Comparison of ENCODE assay signal across 12 cellular contexts in genomic region chr5:169302046-169302445, GRCh38. TPM values are rescaled to one million over a fixed set of nuclear protein-coding genes. Genes with fewer than 3 reads are reported as not detected.
DNase-seq lines count a peak whose midpoint lies in the region; ATAC-seq and TF ChIP-seq lines count a peak whose summit lies in the region.
"Had no signal": no experiment of that assay in that cellular context is flagged by ENCODE, and none has a peak within 500 bp of the region (broad histone marks: within the 10 kb centered on the region; RNA-seq: fewer than 3 reads in every experiment).

No MANE protein-coding gene starts in this region.

- peaks cover 8% of the 10 kb centered on the region for H3F3A ChIP-seq in neural progenitor cell (ENCODE audit: low read depth)

- POLR2A ChIA-PET in WTC11 (lab: Charles Lee) = no interaction called here

- no peaks in the 10 kb centered on the region for H3K79me2 ChIP-seq in neural progenitor cell (ENCODE audit: low read depth)

- H3K27me3 Mint-ChIP-seq in WTC11 (ENCODE audit: low read depth) = peaks cover 47% of the 10 kb centered on the region
- peaks cover 11% of the 10 kb centered on the region for H3K27me3 Mint-ChIP-seq in neural progenitor cell (ENCODE audit: insufficient read depth, low read depth)
- H3K27me3 Mint-ChIP-seq in activated naive CD8-positive, alpha-beta T cell treated with anti-CD3 and anti-CD28 coated beads for 36 hours = peaks cover 62% of the 10 kb centered on the region

- ATAC-seq in GM18867 (IDR thresholded peaks at IDR 0.05; ENCODE audit: unreplicated experiment) = peak; percentile 18
- ATAC-seq in HG02642 (IDR thresholded peaks at IDR 0.05; ENCODE audit: poor library complexity, unreplicated experiment) = peak; percentile 3
- no peak for ATAC-seq in WTC11
- ATAC-seq: effector memory CD8-positive, alpha-beta T cell; stimulated activated effector memory CD8-positive, alpha-beta T cell treated with anti-CD3 and anti-CD28 coated beads, Interleukin-12 subunit alpha, Interleukin-12 subunit beta, amount 100 ng/mL, for 72 hours had no signal

- H3K27ac ChIP-seq in neural progenitor cell = no peak overlapping the region
- H3K27ac ChIP-seq: C4-2B, HL-60 had no signal

- peak overlapping the region; percentile 83 for H3K4me3 Mint-ChIP-seq in WTC11
- H3K4me3 Mint-ChIP-seq in neural progenitor cell = peak overlapping the region; percentile 86
- H3K4me3 Mint-ChIP-seq in activated naive CD8-positive, alpha-beta T cell treated with anti-CD3 and anti-CD28 coated beads for 36 hours = no peak overlapping the region
- H3K4me3 Mint-ChIP-seq: stimulated activated effector memory CD8-positive, alpha-beta T cell treated with anti-CD3 and anti-CD28 coated beads, Interleukin-12 subunit alpha, Interleukin-12 subunit beta, amount 100 ng/mL, for 72 hours had no signal

- H3K9me3 ChIP-seq in neural progenitor cell (ENCODE audit: low read depth) = no peaks in the 10 kb centered on the region

- no peak for DNase-seq in WTC11 (ENCODE audit: low spot score)
- no peak for DNase-seq in neural progenitor cell (ENCODE audit: low spot score)
- no peak for DNase-seq in activated naive CD8-positive, alpha-beta T cell treated with anti-CD3 and anti-CD28 coated beads for 36 hours
- DNase-seq in NCI-H2107 treated with DMSO at 0.1 percent for 48 hours (lab: John Stamatoyannopoulos, UW; ENCODE audit: unreplicated experiment) = no peak
- DNase-seq in NCI-H748 treated with DMSO at 0.1 percent for 48 hours (lab: John Stamatoyannopoulos, UW) = no peak
- no peak for DNase-seq in cerebellar cortex (ENCODE audit: low spot score)

- H3K36me3 ChIP-seq in neural progenitor cell = no peaks in the 10 kb centered on the region

- peaks cover 21% of the 10 kb centered on the region for H3K4me1 Mint-ChIP-seq in WTC11
- H3K4me1 Mint-ChIP-seq in neural progenitor cell = peaks cover 44% of the 10 kb centered on the region
- H3K4me1 Mint-ChIP-seq in activated naive CD8-positive, alpha-beta T cell treated with anti-CD3 and anti-CD28 coated beads for 36 hours = peaks cover 8% of the 10 kb centered on the region

- no peaks in the 10 kb centered on the region for H4K20me1 ChIP-seq in neural progenitor cell (ENCODE audit: low read depth)

- H3K9me3 Mint-ChIP-seq in WTC11 (no peaks in the 10 kb centered on the region), neural progenitor cell (peaks cover 2% of the 10 kb centered on the region)
- H3K9me3 Mint-ChIP-seq in activated naive CD8-positive, alpha-beta T cell treated with anti-CD3 and anti-CD28 coated beads for 36 hours = no peaks in the 10 kb centered on the region
- H3K9me3 Mint-ChIP-seq: effector memory CD8-positive, alpha-beta T cell; stimulated activated effector memory CD8-positive, alpha-beta T cell treated with anti-CD3 and anti-CD28 coated beads, Interleukin-12 subunit alpha, Interleukin-12 subunit beta, amount 100 ng/mL, for 72 hours had no signal

- H3K9ac ChIP-seq in neural progenitor cell = no peak overlapping the region

- peaks cover 9% of the 10 kb centered on the region for H3K4me1 ChIP-seq in neural progenitor cell

- H3K27ac Mint-ChIP-seq in WTC11 = no peak overlapping the region
- H3K27ac Mint-ChIP-seq in neural progenitor cell = no peak overlapping the region
- H3K27ac Mint-ChIP-seq in activated naive CD8-positive, alpha-beta T cell treated with anti-CD3 and anti-CD28 coated beads for 36 hours = no peak overlapping the region
- H3K27ac Mint-ChIP-seq: effector memory CD8-positive, alpha-beta T cell; stimulated activated effector memory CD8-positive, alpha-beta T cell treated with anti-CD3 and anti-CD28 coated beads, Interleukin-12 subunit alpha, Interleukin-12 subunit beta, amount 100 ng/mL, for 72 hours had no signal

- H3K27me3 ChIP-seq in neural progenitor cell = peaks cover 78% of the 10 kb centered on the region

- H3K4me3 ChIP-seq in neural progenitor cell = peak overlapping the region; percentile 59

- CTCF ChIA-PET in WTC11 (lab: Charles Lee) = interaction anchor here (1.0 to 4.1 kb wide), 7 partner anchors 22 to 314 kb away, joined by 3 to 28 read pairs (median 4); no protein-coding TSS in a partner anchor

- H3K4me2 ChIP-seq in neural progenitor cell = peak overlapping the region; percentile 96

- TF ChIP-seq CTCF in WTC11 (IDR thresholded peaks at IDR 0.05) (no peak), neural progenitor cell (IDR thresholded peaks at IDR 0.05) (no peak)

- H2AFZ ChIP-seq in neural progenitor cell (replicated peaks) = no peak overlapping the region

- H3K36me3 Mint-ChIP-seq in WTC11 = no peaks in the 10 kb centered on the region
- H3K36me3 Mint-ChIP-seq in neural progenitor cell = no peaks in the 10 kb centered on the region
- no peaks in the 10 kb centered on the region for H3K36me3 Mint-ChIP-seq in activated naive CD8-positive, alpha-beta T cell treated with anti-CD3 and anti-CD28 coated beads for 36 hours
- H3K36me3 Mint-ChIP-seq: stimulated activated effector memory CD8-positive, alpha-beta T cell treated with anti-CD3 and anti-CD28 coated beads, Interleukin-12 subunit alpha, Interleukin-12 subunit beta, amount 100 ng/mL, for 72 hours had no signal

TF ChIP-seq in WTC11, 78 proteins besides CTCF, POLR2A, EP300 and RAD21 (continues in another document):
- TF ChIP-seq SOX15 (CRISPR knock-in tag; IDR thresholded peaks at IDR 0.05) = no peak
- TF ChIP-seq ATF2 (CRISPR knock-in tag; IDR thresholded peaks at IDR 0.05; ENCODE audit: borderline replicate concordance, low read depth) = no peak
- TF ChIP-seq ZNF121 (CRISPR knock-in tag; IDR thresholded peaks at IDR 0.05) = no peak
- TF ChIP-seq RORB (CRISPR knock-in tag; IDR thresholded peaks at IDR 0.05) = no peak
- no peak for TF ChIP-seq JUN (CRISPR knock-in tag; IDR thresholded peaks at IDR 0.05)
- TF ChIP-seq ARID4B (CRISPR knock-in tag; IDR thresholded peaks at IDR 0.05; ENCODE audit: borderline replicate concordance) = no peak
- TF ChIP-seq STAT6 (CRISPR knock-in tag; conservative IDR thresholded peaks at IDR 0.05; ENCODE audit: low read depth) = no peak
- no peak for TF ChIP-seq PRRX2 (CRISPR knock-in tag; IDR thresholded peaks at IDR 0.05)
- TF ChIP-seq FOXK1 (CRISPR knock-in tag; IDR thresholded peaks at IDR 0.05) = no peak

RNA-seq across cellular contexts. Expression of gene SLIT3, which starts 1.1 kb away (rescaled TPM):
- 1.9 to 2.7 TPM (median 2.3 TPM) in 3 replicates for total RNA-seq in WTC11 (2021)
- total RNA-seq in neural progenitor cell (ENCODE audit: low replicate concordance) = 0.22 and 0.28 TPM in 2 replicates
- total RNA-seq in activated naive CD8-positive, alpha-beta T cell treated with anti-CD3 and anti-CD28 coated beads for 36 hours = under 1 TPM; 0.20 to 0.43 TPM
